In the genomic region with DNA sequence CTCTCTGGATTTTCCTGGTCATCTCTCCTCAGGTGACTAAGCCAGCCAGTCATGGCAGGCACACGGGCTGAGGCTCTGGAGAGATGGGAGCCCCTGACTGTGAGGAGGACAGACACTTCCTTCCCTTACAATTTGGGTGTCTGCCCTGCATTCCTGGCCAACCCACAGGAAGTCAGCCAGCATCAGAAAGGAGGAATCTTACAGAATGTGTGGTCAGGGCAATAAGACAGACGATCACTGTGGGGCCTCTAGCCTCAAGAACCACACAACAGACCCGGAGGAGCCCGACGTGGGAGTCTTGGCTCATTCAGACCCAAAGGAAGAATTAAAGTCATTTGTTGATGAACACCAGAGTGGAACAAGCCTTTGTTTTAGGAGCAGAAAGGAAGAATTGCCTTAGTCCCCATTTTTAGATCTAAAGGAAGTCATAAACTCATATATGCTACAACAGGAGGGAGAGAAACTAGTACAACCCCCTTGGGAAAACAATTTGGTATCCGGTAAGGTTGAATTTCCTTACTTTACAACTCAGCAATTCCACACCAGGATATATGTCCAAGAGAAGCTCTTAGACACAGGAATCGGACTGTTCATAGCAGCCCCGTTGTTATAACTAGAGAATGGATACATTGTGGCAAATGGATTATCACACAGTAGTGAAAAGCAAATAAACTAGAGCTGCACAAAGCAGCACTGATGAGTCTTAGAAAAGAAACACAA, we compare ENCODE assay signal across 8 cellular contexts.
A peak's percentile ranks its signal among the peaks of the same experiment; 100 is the strongest.
DNase-seq lines count a peak whose midpoint lies in the region; ATAC-seq lines count a peak whose summit lies in the region.

No MANE protein-coding gene starts in this region.

- H3K36me3 Mint-ChIP-seq in activated T-helper 17 cell treated with anti-CD3 and anti-CD28 coated beads, Interleukin-2, amount 50 U/mL, for 72 hours (ENCODE audit: low read depth) = no peaks in the 10 kb centered on the region

- H3K27ac Mint-ChIP-seq in activated T-helper 17 cell treated with anti-CD3 and anti-CD28 coated beads, Interleukin-2, amount 50 U/mL, for 72 hours = no peak overlapping the region

- no peaks in the 10 kb centered on the region for H3K4me1 Mint-ChIP-seq in activated T-helper 17 cell treated with anti-CD3 and anti-CD28 coated beads, Interleukin-2, amount 50 U/mL, for 72 hours

- H3K9me3 Mint-ChIP-seq in activated T-helper 17 cell treated with anti-CD3 and anti-CD28 coated beads, Interleukin-2, amount 50 U/mL, for 72 hours = no peaks in the 10 kb centered on the region

- peak; percentile 94 for DNase-seq in GM03348 (ENCODE audit: low spot score)
- DNase-seq in RPMI7951 (ENCODE audit: low read depth) = peak; percentile 99
- DNase-seq in fibroblast of gingiva (ENCODE audit: low read depth) = peak; percentile 93
- DNase-seq in pons (ENCODE audit: low spot score) = peak; percentile 81
- no peak for DNase-seq in GM19240 (ENCODE audit: insufficient read length, low spot score)
- DNase-seq in stimulated activated CD4-positive, alpha-beta T cell treated with anti-CD3 and anti-CD28 coated beads, Interleukin-4, amount 100 ng/mL, for 24 hours = no peak
- no peak for DNase-seq in KG1 (lab: John Stamatoyannopoulos, UW)

- peaks cover 12% of the 10 kb centered on the region for H3K27me3 Mint-ChIP-seq in activated T-helper 17 cell treated with anti-CD3 and anti-CD28 coated beads, Interleukin-2, amount 50 U/mL, for 72 hours

- H3K4me3 Mint-ChIP-seq in activated T-helper 17 cell treated with anti-CD3 and anti-CD28 coated beads, Interleukin-2, amount 50 U/mL, for 72 hours = no peak overlapping the region

- ATAC-seq in activated T-helper 17 cell treated with anti-CD3 and anti-CD28 coated beads, Interleukin-2, amount 50 U/mL, for 72 hours (replicated peaks) = no peak

Comparison
In these comparisons a context has a peak if more than half of its experiments do, and no peak if none do; other contexts are left out.
1. DNase-seq: peak in GM03348 (single experiment), RPMI7951 (single experiment), fibroblast of gingiva (single experiment) and pons (single experiment); none in GM19240 (single experiment), stimulated activated CD4-positive, alpha-beta T cell treated with anti-CD3 and anti-CD28 coated beads, Interleukin-4, amount 100 ng/mL, for 24 hours (single experiment) and KG1 (single experiment).